Comparison of ENCODE assay signal across 17 cellular contexts in the genomic region with DNA sequence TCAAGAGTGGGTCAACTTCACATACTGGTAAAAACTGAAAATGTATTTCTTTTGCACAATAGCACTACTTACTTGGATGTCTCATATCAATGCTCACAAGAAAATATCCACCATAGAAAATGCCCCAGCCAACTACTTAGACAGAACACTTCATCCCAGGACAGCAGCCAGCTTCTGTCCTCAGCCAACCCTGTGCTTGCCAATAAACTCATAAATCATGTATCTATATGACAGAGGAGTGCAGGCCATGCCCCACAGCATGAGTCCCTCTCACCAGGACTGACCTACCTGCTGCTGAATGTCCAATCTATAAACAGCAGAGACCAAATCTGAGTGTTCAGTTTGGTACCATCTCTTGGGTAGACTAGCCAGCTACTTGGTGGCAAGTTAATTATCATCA.
DNase-seq lines count a peak whose midpoint lies in the region; ATAC-seq and TF ChIP-seq lines count a peak whose summit lies in the region.
"Had no signal": no experiment of that assay in that cellular context is flagged by ENCODE, and none has a peak within 500 bp of the region (broad histone marks: within the 10 kb centered on the region; RNA-seq: fewer than 3 reads in every experiment).

No MANE protein-coding gene starts in this region.

- H3K4me1 ChIP-seq in right atrium auricular region (no peaks in the 10 kb centered on the region), psoas muscle (no peaks in the 10 kb centered on the region)
- H3K4me1 ChIP-seq: A549; BLaER1 treated with 17β-estradiol and CSF1 and Interleukin-3, amounts not matched to agents 10 nM and 100 nM; Caco-2 had no signal

- intact Hi-C loops in Right ventricle myocardium inferior (cut with DNase I), result no loop called here
- intact Hi-C loops in cardiac septum (cut with DNase I), result no loop called here
- intact Hi-C loops in left ventricle myocardium superior (cut with micrococcal nuclease), result no loop called here
- intact Hi-C loops in psoas muscle (cut with DNase I), result no loop called here

- H3K36me3 ChIP-seq in right atrium auricular region (no peaks in the 10 kb centered on the region), psoas muscle (ENCODE audit: insufficient read depth in 1 of 2, low read depth in 1 of 2) (no peaks in the 10 kb centered on the region)

- ATAC-seq in Right ventricle myocardium inferior, result peak; percentile 77
- peak; percentile 83 for ATAC-seq in left ventricle myocardium superior
- ATAC-seq in psoas muscle, result peak in 3 of 4 donors; percentile 69 to 86 (median 80)
- ATAC-seq: A549; CD8-positive, alpha-beta T cell had no signal

- no peaks in the 10 kb centered on the region for H3K27me3 ChIP-seq in right atrium auricular region
- no peaks in the 10 kb centered on the region for H3K27me3 ChIP-seq in psoas muscle (ENCODE audit: insufficient read depth in 3 of 3, low read length in 2 of 3)
- H3K27me3 ChIP-seq: BLaER1 treated with 17β-estradiol and CSF1 and Interleukin-3, amounts not matched to agents 10 nM and 100 nM had no signal

- H3K4me3 ChIP-seq in right atrium auricular region (no peak overlapping the region), psoas muscle (no peak overlapping the region)
- H3K4me3 ChIP-seq: A549; BLaER1 treated with 17β-estradiol and CSF1 and Interleukin-3, amounts not matched to agents 10 nM and 100 nM had no signal

- H3K9me3 ChIP-seq in right atrium auricular region, result no peaks in the 10 kb centered on the region
- H3K9me3 ChIP-seq in psoas muscle, result no peaks in the 10 kb centered on the region
- H3K9me3 ChIP-seq: A549, Caco-2 had no signal

- TF ChIP-seq CTCF in right atrium auricular region (IDR thresholded peaks at IDR 0.05), result no peak
- TF ChIP-seq CTCF in psoas muscle (IDR thresholded peaks at IDR 0.05), result no peak

- DNase-seq in Right ventricle myocardium inferior (ENCODE audit: missing footprints) (no peak), cardiac septum (ENCODE audit: low spot score) (no peak), left ventricle myocardium superior (no peak), right atrium auricular region (ENCODE audit: low spot score) (no peak), psoas muscle (no peak), NCI-H1105 treated with DMSO at 0.1 percent for 48 hours (lab: John Stamatoyannopoulos, UW) (no peak)
- DNase-seq: AML-193; Caco-2; Calu3; CD4-positive, alpha-beta T cell; CD8-positive, alpha-beta T cell; DMS79 treated with DMSO at 0.1 percent for 48 hours; GF-D8 had no signal

- no peak overlapping the region for H3K27ac ChIP-seq in right atrium auricular region
- no peak overlapping the region for H3K27ac ChIP-seq in psoas muscle
- H3K27ac ChIP-seq: 22Rv1; A549; BLaER1 treated with 17β-estradiol and CSF1 and Interleukin-3, amounts not matched to agents 10 nM and 100 nM; C4-2B had no signal
